Comparison of ENCODE assay signal across 9 cellular contexts in genomic region chr7:49717547-49717946, GRCh38. TPM values are rescaled to one million over a fixed set of nuclear protein-coding genes. Genes with fewer than 3 reads are reported as not detected.
"Had no signal": no experiment of that assay in that cellular context is flagged by ENCODE, and none has a peak within 500 bp of the region (broad histone marks: within the 10 kb centered on the region; RNA-seq: fewer than 3 reads in every experiment).

No MANE protein-coding gene starts in this region.

- ATAC-seq: HepG2, K562 had no signal

- DNase-seq: IMR-90, KBM-7, KG1 had no signal

- H3K4me3 ChIP-seq: K562 had no signal

- H3K9ac ChIP-seq: KMS-11 had no signal

- H3K27ac ChIP-seq: HL-60, KMS-11 had no signal

RNA-seq across cellular contexts. Expression of gene VWC2, which starts 55.9 kb away (rescaled TPM):
- total RNA-seq: HepG2, HT-29, HT1080, IMR-90, K562 had no signal
